In the genomic region with DNA sequence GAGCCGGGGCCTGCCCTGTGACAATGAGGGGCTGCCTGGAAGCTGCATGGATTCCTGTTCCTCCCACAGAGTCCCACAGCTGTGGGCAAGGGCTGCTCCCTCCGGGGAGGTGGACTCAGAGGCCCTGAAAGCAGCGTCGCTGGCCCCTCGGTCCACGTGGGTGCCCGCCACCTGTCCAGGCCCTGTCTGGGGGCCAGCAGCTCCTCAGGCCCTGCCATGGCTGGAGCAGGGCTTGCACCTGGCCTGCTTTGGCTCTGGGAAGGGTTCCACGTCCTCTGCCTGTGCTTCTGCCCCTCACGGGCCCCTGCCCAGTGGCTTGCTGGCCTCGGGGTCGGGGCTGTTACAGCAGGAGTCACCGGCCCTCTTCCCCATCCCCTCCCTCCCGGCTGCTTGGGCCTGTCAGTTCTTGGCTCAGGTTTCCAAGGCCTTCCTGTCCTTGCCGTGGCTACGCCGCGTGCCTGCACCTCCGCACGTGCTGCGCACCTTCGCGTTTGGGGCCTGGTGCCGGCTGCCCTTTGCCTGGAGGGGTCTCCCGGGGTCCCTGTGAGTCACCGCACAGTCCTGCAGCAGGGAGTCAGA, we compare ENCODE assay signal across 12 cellular contexts.
"Had no signal": no experiment of that assay in that cellular context is flagged by ENCODE, and none has a peak within 500 bp of the region (broad histone marks: within the 10 kb centered on the region; RNA-seq: fewer than 3 reads in every experiment).

No MANE protein-coding gene starts in this region.

- H3K27ac Mint-ChIP-seq: natural killer cell treated with Interleukin-12 subunit alpha and Interleukin-12 subunit beta and Interleukin-15 and Interleukin-18, amount 100 ng/mL, for 72 hours had no signal

- H3K9me3 Mint-ChIP-seq: activated naive CD4-positive, alpha-beta T cell treated with anti-CD3 and anti-CD28 coated beads, Interleukin-2, amount 50 U/mL, for 72 hours; natural killer cell treated with Interleukin-12 subunit alpha and Interleukin-12 subunit beta and Interleukin-15 and Interleukin-18, amount 100 ng/mL, for 72 hours had no signal

- H3K27me3 Mint-ChIP-seq: natural killer cell treated with Interleukin-12 subunit alpha and Interleukin-12 subunit beta and Interleukin-15 and Interleukin-18, amount 100 ng/mL, for 72 hours had no signal

- H3K36me3 Mint-ChIP-seq: natural killer cell treated with Interleukin-12 subunit alpha and Interleukin-12 subunit beta and Interleukin-15 and Interleukin-18, amount 100 ng/mL, for 72 hours had no signal

- ATAC-seq: activated naive CD4-positive, alpha-beta T cell treated with anti-CD3 and anti-CD28 coated beads, Interleukin-2, amount 50 U/mL, for 72 hours; left lobe of liver; natural killer cell treated with Interleukin-12 subunit alpha and Interleukin-12 subunit beta and Interleukin-15 and Interleukin-18, amount 100 ng/mL, for 72 hours had no signal

- H3K4me3 ChIP-seq: esophagus muscularis mucosa, skin epidermis, tibial nerve had no signal

- DNase-seq: activated CD4-positive, alpha-beta T cell treated with anti-CD3 and anti-CD28 coated beads, Interleukin-2, amount 50 U/mL, for 1 hour; activated effector memory CD4-positive, alpha-beta T cell treated with Interleukin-2 at 50 U/mL for 16 hours; activated T-cell treated with anti-CD3 and anti-CD28 coated beads for 4 hours; amygdala; retina; T-helper 2 cell had no signal

- H3K27me3 ChIP-seq: esophagus muscularis mucosa, tibial nerve had no signal

- H3K4me3 Mint-ChIP-seq: natural killer cell treated with Interleukin-12 subunit alpha and Interleukin-12 subunit beta and Interleukin-15 and Interleukin-18, amount 100 ng/mL, for 72 hours had no signal

- H3K9me3 ChIP-seq: esophagus muscularis mucosa, tibial nerve had no signal

- H3K27ac ChIP-seq: esophagus muscularis mucosa had no signal
